21 cellular contexts compared by ENCODE assay signal in genomic region chr3:8452112-8452511, GRCh38. TPM values are rescaled to one million over a fixed set of nuclear protein-coding genes. Genes with fewer than 3 reads are reported as not detected.
DNase-seq lines count a peak whose midpoint lies in the region; FAIRE-seq and TF ChIP-seq lines count a peak whose summit lies in the region.
"Had no signal": no experiment of that assay in that cellular context is flagged by ENCODE, and none has a peak within 500 bp of the region (broad histone marks: within the 10 kb centered on the region; RNA-seq: fewer than 3 reads in every experiment).

No MANE protein-coding gene starts in this region.

- H3K4me3 Mint-ChIP-seq in astrocyte (ENCODE audit: unreplicated experiment) = no peak overlapping the region

- H3K27ac ChIP-seq in astrocyte (ENCODE audit: low read depth, low read length) = peak overlapping the region; percentile 69
- peak overlapping the region; percentile 14 for H3K27ac ChIP-seq in neural cell (ENCODE audit: low read length)
- no peak overlapping the region for H3K27ac ChIP-seq in A673 (ENCODE audit: low read depth, low read length, poor library complexity, severe bottlenecking)
- H3K27ac ChIP-seq: 22Rv1, C4-2B, Peyer's patch had no signal

- DNase-seq in NCI-H2227 treated with DMSO at 0.1 percent for 48 hours (lab: John Stamatoyannopoulos, UW) (peak; percentile 19), NCI-H2227 (lab: John Stamatoyannopoulos, UW; ENCODE audit: unreplicated experiment) (no peak), astrocyte (ENCODE audit: low read depth) (no peak), foreskin melanocyte (no peak), dermis blood vessel endothelial cell (no peak), A673 (ENCODE audit: low spot score) (no peak), NCI-H82 (lab: John Stamatoyannopoulos, UW) (no peak)
- DNase-seq: Kasumi-1, MG63, NCI-H1048, NCI-H1436 treated with DMSO at 0.1 percent for 48 hours, NCI-H1930, NCI-H345, NCI-H524, NCI-H774, Peyer's patch had no signal

- H3F3A ChIP-seq in neural cell (ENCODE audit: insufficient read depth, low read length, poor library complexity, severe bottlenecking) = no peaks in the 10 kb centered on the region

- H3K4me3 ChIP-seq in astrocyte (ENCODE audit: insufficient read depth, low read depth, low read length) = no peak overlapping the region
- H3K4me3 ChIP-seq in neural cell (ENCODE audit: low read length) = peak overlapping the region; percentile 9
- H3K4me3 ChIP-seq in A673 (ENCODE audit: low read depth, low read length, poor library complexity, severe bottlenecking) = no peak overlapping the region
- H3K4me3 ChIP-seq: MG63, Peyer's patch had no signal

- no peak for TF ChIP-seq EP300 in neural cell (conservative IDR thresholded peaks at IDR 0.05; ENCODE audit: poor library complexity, severe bottlenecking)

- no TSS peak for BruUV-seq in A673 (replicated peaks; lab: Mats Ljungman, UMichigan)

- H3K27me3 ChIP-seq in astrocyte (ENCODE audit: insufficient read depth, low read length) = no peaks in the 10 kb centered on the region
- H3K27me3 ChIP-seq in neural cell (ENCODE audit: insufficient read depth, low read depth, low read length) = no peaks in the 10 kb centered on the region
- no peaks in the 10 kb centered on the region for H3K27me3 ChIP-seq in A673 (replicated peaks; ENCODE audit: insufficient read depth, low read depth, low read length, poor library complexity)
- H3K27me3 ChIP-seq: MG63, Peyer's patch had no signal

- H3K9me3 ChIP-seq in astrocyte (ENCODE audit: insufficient read depth, low read depth, low read length) (no peaks in the 10 kb centered on the region), neural cell (ENCODE audit: low read length) (no peaks in the 10 kb centered on the region), A673 (ENCODE audit: low read depth, low read length, poor library complexity, severe bottlenecking) (no peaks in the 10 kb centered on the region)
- H3K9me3 ChIP-seq: MG63, Peyer's patch had no signal

- H2AFZ ChIP-seq in astrocyte (ENCODE audit: low read depth, low read length) (no peak overlapping the region), neural cell (ENCODE audit: low read depth, low read length) (no peak overlapping the region)

- no peaks in the 10 kb centered on the region for H3K9me2 ChIP-seq in neural cell (ENCODE audit: insufficient read depth, low read length)

- H3K36me3 ChIP-seq in astrocyte (ENCODE audit: insufficient read depth, low read length) = no peaks in the 10 kb centered on the region
- H3K36me3 ChIP-seq in neural cell (ENCODE audit: insufficient read depth, low read length) = no peaks in the 10 kb centered on the region
- no peaks in the 10 kb centered on the region for H3K36me3 ChIP-seq in A673 (ENCODE audit: insufficient read depth, low read length, poor library complexity, severe bottlenecking)
- H3K36me3 ChIP-seq: MG63, Peyer's patch had no signal

- peaks cover 43% of the 10 kb centered on the region for H3K4me1 Mint-ChIP-seq in astrocyte (ENCODE audit: low read depth, unreplicated experiment)

- FAIRE-seq in astrocyte (lab: Jason Lieb, UNC) = no peak
- FAIRE-seq: G401.6, GM19239 had no signal

- H3K4me2 ChIP-seq in astrocyte (ENCODE audit: low read length) (peak overlapping the region; percentile 37), neural cell (ENCODE audit: low read length) (no peak overlapping the region)

- H3K36me3 Mint-ChIP-seq in astrocyte (ENCODE audit: low read depth, unreplicated experiment) = no peaks in the 10 kb centered on the region

- TF ChIP-seq RAD21 in neural cell (conservative IDR thresholded peaks at IDR 0.05) = no peak

- no peaks in the 10 kb centered on the region for H3K79me2 ChIP-seq in astrocyte (ENCODE audit: insufficient read depth, low read length)
- H3K79me2 ChIP-seq in neural cell (replicated peaks; ENCODE audit: insufficient read depth, low read length) = no peaks in the 10 kb centered on the region

- CTCF ChIA-PET in A673 (lab: Charles Lee) = no interaction called here

- TF ChIP-seq CTCF in astrocyte (IDR thresholded peaks at IDR 0.05; ENCODE audit: insufficient read depth, low read depth, low read length) = no peak
- no peak for TF ChIP-seq CTCF in neural cell (IDR thresholded peaks at IDR 0.05; ENCODE audit: poor library complexity, severe bottlenecking)
- no peak for TF ChIP-seq CTCF in A673 (conservative IDR thresholded peaks at IDR 0.05; ENCODE audit: low read depth, low read length)

- H3K9me3 Mint-ChIP-seq in astrocyte (ENCODE audit: unreplicated experiment) = peaks cover 2% of the 10 kb centered on the region

- H4K20me1 ChIP-seq in astrocyte (ENCODE audit: insufficient read depth, low read length) (no peaks in the 10 kb centered on the region), neural cell (ENCODE audit: insufficient read depth) (no peaks in the 10 kb centered on the region)

- POLR2A ChIA-PET in A673 (lab: Charles Lee; ENCODE audit: low non-redundant PET) = no interaction called here

- H3K9ac ChIP-seq in astrocyte (ENCODE audit: low read length) = peak overlapping the region; percentile 48
- H3K9ac ChIP-seq in neural cell (ENCODE audit: low read length) = peak overlapping the region; percentile 3

- peak overlapping the region; percentile 77 for H3K27ac Mint-ChIP-seq in astrocyte (ENCODE audit: unreplicated experiment)

- intact Hi-C loops in A673 (cut with micrococcal nuclease; ENCODE audit: unreplicated experiment) = no loop called here

- no peaks in the 10 kb centered on the region for H3K27me3 Mint-ChIP-seq in astrocyte (ENCODE audit: low read depth, unreplicated experiment)

- H3K4me1 ChIP-seq in astrocyte (ENCODE audit: insufficient read depth, low read length) = peaks cover 25% of the 10 kb centered on the region
- H3K4me1 ChIP-seq in A673 (ENCODE audit: insufficient read depth, low read length, poor library complexity, severe bottlenecking) = peaks cover 3% of the 10 kb centered on the region
- H3K4me1 ChIP-seq: Peyer's patch had no signal

TF ChIP-seq in neural cell, 6 proteins besides CTCF, POLR2A, EP300 and RAD21:
- no peak for TF ChIP-seq POLR2AphosphoS5 (IDR thresholded peaks at IDR 0.05)
- TF ChIP-seq, protein P1, sequence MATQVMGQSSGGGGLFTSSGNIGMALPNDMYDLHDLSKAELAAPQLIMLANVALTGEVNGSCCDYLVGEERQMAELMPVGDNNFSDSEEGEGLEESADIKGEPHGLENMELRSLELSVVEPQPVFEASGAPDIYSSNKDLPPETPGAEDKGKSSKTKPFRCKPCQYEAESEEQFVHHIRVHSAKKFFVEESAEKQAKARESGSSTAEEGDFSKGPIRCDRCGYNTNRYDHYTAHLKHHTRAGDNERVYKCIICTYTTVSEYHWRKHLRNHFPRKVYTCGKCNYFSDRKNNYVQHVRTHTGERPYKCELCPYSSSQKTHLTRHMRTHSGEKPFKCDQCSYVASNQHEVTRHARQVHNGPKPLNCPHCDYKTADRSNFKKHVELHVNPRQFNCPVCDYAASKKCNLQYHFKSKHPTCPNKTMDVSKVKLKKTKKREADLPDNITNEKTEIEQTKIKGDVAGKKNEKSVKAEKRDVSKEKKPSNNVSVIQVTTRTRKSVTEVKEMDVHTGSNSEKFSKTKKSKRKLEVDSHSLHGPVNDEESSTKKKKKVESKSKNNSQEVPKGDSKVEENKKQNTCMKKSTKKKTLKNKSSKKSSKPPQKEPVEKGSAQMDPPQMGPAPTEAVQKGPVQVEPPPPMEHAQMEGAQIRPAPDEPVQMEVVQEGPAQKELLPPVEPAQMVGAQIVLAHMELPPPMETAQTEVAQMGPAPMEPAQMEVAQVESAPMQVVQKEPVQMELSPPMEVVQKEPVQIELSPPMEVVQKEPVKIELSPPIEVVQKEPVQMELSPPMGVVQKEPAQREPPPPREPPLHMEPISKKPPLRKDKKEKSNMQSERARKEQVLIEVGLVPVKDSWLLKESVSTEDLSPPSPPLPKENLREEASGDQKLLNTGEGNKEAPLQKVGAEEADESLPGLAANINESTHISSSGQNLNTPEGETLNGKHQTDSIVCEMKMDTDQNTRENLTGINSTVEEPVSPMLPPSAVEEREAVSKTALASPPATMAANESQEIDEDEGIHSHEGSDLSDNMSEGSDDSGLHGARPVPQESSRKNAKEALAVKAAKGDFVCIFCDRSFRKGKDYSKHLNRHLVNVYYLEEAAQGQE (IDR thresholded peaks at IDR 0.05; ENCODE audit: borderline replicate concordance) = no peak
- no peak for TF ChIP-seq MXI1 (conservative IDR thresholded peaks at IDR 0.05; ENCODE audit: poor library complexity, severe bottlenecking)
- no peak for TF ChIP-seq SMC3 (conservative IDR thresholded peaks at IDR 0.05; ENCODE audit: poor library complexity)
- no peak for TF ChIP-seq EZH2 (IDR thresholded peaks at IDR 0.05; ENCODE audit: borderline replicate concordance, insufficient read depth, low read length, poor library complexity, severe bottlenecking)
- no peak for TF ChIP-seq TAF1 (IDR thresholded peaks at IDR 0.05; ENCODE audit: low read depth)

RNA-seq across cellular contexts. Expression of gene LMCD1, which starts 49.5 kb away (rescaled TPM):
- 374 and 437 TPM in 2 replicates for total RNA-seq in astrocyte
- 3.4 and 3.5 TPM in 2 replicates for polyA plus RNA-seq in neural cell
- 0.73 and 1.3 TPM in 2 replicates for polyA minus RNA-seq in neural cell
- total RNA-seq in dermis blood vessel endothelial cell = 39.9 and 106 TPM in 2 replicates
- total RNA-seq in A673 (2021) = 4.3 and 4.5 TPM in 2 replicates
